ENCODE assay signal across 3 cellular contexts in genomic region chr1:117871013-117871412, GRCh38.
A peak's percentile ranks its signal among the peaks of the same experiment; 100 is the strongest.
TF ChIP-seq lines count a peak whose summit lies in the region.

No MANE protein-coding gene starts in this region.

TF ChIP-seq in SK-N-SH treated with all-trans-retinoic acid at 6 μM for 48 hours, 23 proteins besides CTCF, POLR2A, EP300 and RAD21 (continued from another document):
- TF ChIP-seq ISL1 (CRISPR knock-in tag; IDR thresholded peaks at IDR 0.05), result peak; percentile 33; the same call in 1 of the 2 replicates
- TF ChIP-seq ZNF565 (CRISPR knock-in tag; conservative IDR thresholded peaks at IDR 0.05; ENCODE audit: low read depth), result no peak
- TF ChIP-seq ESRRG (CRISPR knock-in tag; IDR thresholded peaks at IDR 0.05), result no peak
- no peak for TF ChIP-seq CREB5 (CRISPR knock-in tag; IDR thresholded peaks at IDR 0.05; ENCODE audit: low read depth)

TF ChIP-seq in SK-N-SH, 30 proteins besides CTCF, POLR2A, EP300 and RAD21 (continued from another document):
- no peak for TF ChIP-seq MXI1 (IDR thresholded peaks at IDR 0.05; ENCODE audit: low read depth, low read length)
- TF ChIP-seq PBX3 (IDR thresholded peaks at IDR 0.05), result no peak
- no peak for TF ChIP-seq USF1 (IDR thresholded peaks at IDR 0.05; ENCODE audit: borderline replicate concordance, low read depth)
- no peak for TF ChIP-seq FOXJ3 (CRISPR knock-in tag; IDR thresholded peaks at IDR 0.05)
- no peak for TF ChIP-seq SMC3 (IDR thresholded peaks at IDR 0.05; ENCODE audit: low read depth, low read length)
- TF ChIP-seq MAX (IDR thresholded peaks at IDR 0.05; ENCODE audit: low read depth), result no peak
- no peak for TF ChIP-seq TAF1 (IDR thresholded peaks at IDR 0.05; ENCODE audit: borderline replicate concordance, low read depth, low read length)
- TF ChIP-seq MEF2A (IDR thresholded peaks at IDR 0.05; ENCODE audit: borderline replicate concordance, low read depth), result no peak
- no peak for TF ChIP-seq EZH2phosphoT487 (IDR thresholded peaks at IDR 0.05; ENCODE audit: borderline replicate concordance, low read depth)
- no peak for TF ChIP-seq ZBTB33 (IDR thresholded peaks at IDR 0.05; ENCODE audit: borderline replicate concordance, low read depth)
- TF ChIP-seq RCOR1 (IDR thresholded peaks at IDR 0.05; ENCODE audit: low read length), result no peak
- no peak for TF ChIP-seq GABPA (IDR thresholded peaks at IDR 0.05; ENCODE audit: low read depth)

TF ChIP-seq in H1, 55 proteins besides CTCF, POLR2A, EP300 and RAD21:
- TF ChIP-seq CHD7 (IDR thresholded peaks at IDR 0.05; ENCODE audit: insufficient replicate concordance, low read length), result no peak
- TF ChIP-seq JUN (IDR thresholded peaks at IDR 0.05; ENCODE audit: low read depth, low read length), result no peak
- TF ChIP-seq CHD2 (IDR thresholded peaks at IDR 0.05; ENCODE audit: low read length), result no peak
- no peak for TF ChIP-seq CBX5 (IDR thresholded peaks at IDR 0.05; ENCODE audit: low read depth, low read length)
- TF ChIP-seq ATF2 (IDR thresholded peaks at IDR 0.05; ENCODE audit: low read length), result no peak
- no peak for TF ChIP-seq TAF7 (optimal IDR thresholded peaks at IDR 0.05; ENCODE audit: borderline replicate concordance, low read depth, low read length)
- no peak for TF ChIP-seq FOSL1 (IDR thresholded peaks at IDR 0.05; ENCODE audit: insufficient read depth, low read depth, low read length)
- TF ChIP-seq NRF1 (IDR thresholded peaks at IDR 0.05; ENCODE audit: low read depth, low read length), result no peak
- TF ChIP-seq POLR2AphosphoS5 (IDR thresholded peaks at IDR 0.05; ENCODE audit: low read depth, low read length), result no peak
- no peak for TF ChIP-seq TAF1 (IDR thresholded peaks at IDR 0.05; ENCODE audit: low read depth, low read length)
- TF ChIP-seq SRF (IDR thresholded peaks at IDR 0.05; ENCODE audit: low read depth, low read length), result no peak
- no peak for TF ChIP-seq SP1 (IDR thresholded peaks at IDR 0.05; ENCODE audit: low read depth, low read length)
- no peak for TF ChIP-seq CTBP2 (IDR thresholded peaks at IDR 0.05; ENCODE audit: borderline replicate concordance, insufficient read depth, insufficient read length, low read length)
- TF ChIP-seq BRCA1 (IDR thresholded peaks at IDR 0.05; ENCODE audit: low read depth, low read length), result no peak
